1 cellular context compared by ENCODE assay signal in the genomic region with DNA sequence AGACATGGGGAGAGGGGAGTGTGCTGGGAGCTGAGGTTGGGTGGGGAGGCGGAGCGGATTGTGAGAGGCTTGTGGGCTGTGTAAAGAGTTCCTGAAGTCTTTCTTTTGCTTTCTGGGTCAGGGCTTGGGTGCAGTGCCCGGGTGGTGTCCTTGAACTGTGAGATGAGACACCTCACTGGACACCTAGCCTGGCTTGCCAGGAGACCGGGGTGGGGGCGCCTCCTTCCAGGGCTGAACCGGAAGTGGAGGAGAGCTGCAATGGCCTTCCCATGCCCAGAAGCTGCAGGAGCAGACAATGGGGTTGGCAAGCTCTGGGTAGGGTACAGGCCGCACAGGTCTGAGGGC.
TF ChIP-seq lines count a peak whose summit lies in the region.

No MANE protein-coding gene starts in this region.

TF ChIP-seq in SK-N-SH, 30 proteins besides CTCF, POLR2A, EP300 and RAD21 (continued from another document):
- TF ChIP-seq, protein P1, sequence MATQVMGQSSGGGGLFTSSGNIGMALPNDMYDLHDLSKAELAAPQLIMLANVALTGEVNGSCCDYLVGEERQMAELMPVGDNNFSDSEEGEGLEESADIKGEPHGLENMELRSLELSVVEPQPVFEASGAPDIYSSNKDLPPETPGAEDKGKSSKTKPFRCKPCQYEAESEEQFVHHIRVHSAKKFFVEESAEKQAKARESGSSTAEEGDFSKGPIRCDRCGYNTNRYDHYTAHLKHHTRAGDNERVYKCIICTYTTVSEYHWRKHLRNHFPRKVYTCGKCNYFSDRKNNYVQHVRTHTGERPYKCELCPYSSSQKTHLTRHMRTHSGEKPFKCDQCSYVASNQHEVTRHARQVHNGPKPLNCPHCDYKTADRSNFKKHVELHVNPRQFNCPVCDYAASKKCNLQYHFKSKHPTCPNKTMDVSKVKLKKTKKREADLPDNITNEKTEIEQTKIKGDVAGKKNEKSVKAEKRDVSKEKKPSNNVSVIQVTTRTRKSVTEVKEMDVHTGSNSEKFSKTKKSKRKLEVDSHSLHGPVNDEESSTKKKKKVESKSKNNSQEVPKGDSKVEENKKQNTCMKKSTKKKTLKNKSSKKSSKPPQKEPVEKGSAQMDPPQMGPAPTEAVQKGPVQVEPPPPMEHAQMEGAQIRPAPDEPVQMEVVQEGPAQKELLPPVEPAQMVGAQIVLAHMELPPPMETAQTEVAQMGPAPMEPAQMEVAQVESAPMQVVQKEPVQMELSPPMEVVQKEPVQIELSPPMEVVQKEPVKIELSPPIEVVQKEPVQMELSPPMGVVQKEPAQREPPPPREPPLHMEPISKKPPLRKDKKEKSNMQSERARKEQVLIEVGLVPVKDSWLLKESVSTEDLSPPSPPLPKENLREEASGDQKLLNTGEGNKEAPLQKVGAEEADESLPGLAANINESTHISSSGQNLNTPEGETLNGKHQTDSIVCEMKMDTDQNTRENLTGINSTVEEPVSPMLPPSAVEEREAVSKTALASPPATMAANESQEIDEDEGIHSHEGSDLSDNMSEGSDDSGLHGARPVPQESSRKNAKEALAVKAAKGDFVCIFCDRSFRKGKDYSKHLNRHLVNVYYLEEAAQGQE (IDR thresholded peaks at IDR 0.05; ENCODE audit: low read depth, low read length), result no peak
- no peak for TF ChIP-seq ELF1 (IDR thresholded peaks at IDR 0.05)
- no peak for TF ChIP-seq EZH2phosphoT487 (IDR thresholded peaks at IDR 0.05; ENCODE audit: borderline replicate concordance, low read depth)
- TF ChIP-seq GABPA (IDR thresholded peaks at IDR 0.05; ENCODE audit: low read depth), result no peak
